Comparison of ENCODE assay signal across 13 cellular contexts in the genomic region with DNA sequence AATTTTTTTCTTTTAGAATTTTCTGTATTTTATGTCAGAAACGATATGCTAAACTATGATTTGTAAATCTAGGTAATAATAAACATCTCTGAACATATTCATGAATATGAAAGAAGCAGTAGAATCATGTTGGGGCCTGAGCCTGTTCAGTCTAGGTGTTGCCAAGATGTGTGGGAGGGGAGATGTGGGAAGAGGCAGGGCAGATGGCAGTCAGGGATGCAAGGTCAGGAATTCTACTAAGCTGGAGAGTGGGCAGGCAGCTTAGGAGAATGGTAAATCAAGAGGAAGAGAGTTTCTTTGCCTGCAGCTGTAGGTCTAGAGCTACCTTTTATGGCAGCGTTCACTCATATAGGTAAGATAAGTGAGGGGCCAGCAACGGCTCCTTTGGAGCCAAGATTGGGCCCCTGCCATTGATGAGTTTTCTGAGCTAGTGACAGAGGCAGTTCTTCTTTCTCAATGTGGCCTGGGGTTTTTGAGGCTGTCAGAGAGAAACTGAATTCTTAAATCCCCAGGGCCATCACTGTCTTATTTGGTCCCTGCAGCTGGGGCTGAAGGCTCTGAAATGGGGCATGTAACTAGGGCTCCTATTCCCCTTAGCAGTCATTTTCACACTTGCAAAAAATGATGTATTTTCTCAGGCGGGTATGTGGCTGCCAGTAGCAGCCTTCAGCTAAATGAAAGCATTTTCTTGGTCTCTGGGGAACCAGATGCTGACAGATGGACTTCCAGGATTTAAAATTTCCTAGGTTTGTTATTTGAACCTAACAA.
DNase-seq lines count a peak whose midpoint lies in the region; ATAC-seq and TF ChIP-seq lines count a peak whose summit lies in the region.
"Had no signal": no experiment of that assay in that cellular context is flagged by ENCODE, and none has a peak within 500 bp of the region (broad histone marks: within the 10 kb centered on the region; RNA-seq: fewer than 3 reads in every experiment).

No MANE protein-coding gene starts in this region.

- intact Hi-C loops in posterior cingulate gyrus (cut with DNase I) = no loop called here
- intact Hi-C loops in right lobe of liver (cut with DNase I) = no loop called here

- peaks cover 0 to 7% (median 0%) of the 10 kb centered on the region in 4 donors for H3K4me1 ChIP-seq in right lobe of liver

- H3K27ac ChIP-seq in right lobe of liver = no peak overlapping the region
- H3K27ac ChIP-seq: A549, HL-60, SJSA1 had no signal

- no peak for TF ChIP-seq CTCF in right lobe of liver (IDR thresholded peaks at IDR 0.05)

- H3K36me3 ChIP-seq in right lobe of liver = peaks cover 0 to 6% (median 0%) of the 10 kb centered on the region in 4 donors
- H3K36me3 ChIP-seq: SJSA1 had no signal

- ATAC-seq in GM19372 (IDR thresholded peaks at IDR 0.05; ENCODE audit: low read depth, unreplicated experiment) (peak; percentile 79), HG02852 (IDR thresholded peaks at IDR 0.05; ENCODE audit: unreplicated experiment) (peak; percentile 64), right lobe of liver (no peak)
- ATAC-seq: A549; activated CD8-positive, alpha-beta T cell treated with anti-CD3 and anti-CD28 coated beads, Interleukin-2, amount 10 ng/mL, durations not matched to agents 7 days and 5 days had no signal

- no peak overlapping the region for H3K4me3 ChIP-seq in right lobe of liver
- H3K4me3 ChIP-seq: A549, SJSA1 had no signal

- H3K9me3 ChIP-seq in right lobe of liver = no peaks in the 10 kb centered on the region
- H3K9me3 ChIP-seq: A549, SJSA1 had no signal

- 75% methylated on average over 2 of the region's 4 CpGs for WGBS in right lobe of liver (ENCODE audit: insufficient coverage, low coverage, low lambda C conversion rate, missing lambda C conversion rate)

- DNase-seq in Ammon's horn (ENCODE audit: low spot score) (peak; percentile 43), NCI-H2171 (lab: John Stamatoyannopoulos, UW) (peak; percentile 54), posterior cingulate gyrus (no peak), right lobe of liver (no peak), DMS79 treated with DMSO at 0.1 percent for 48 hours (lab: John Stamatoyannopoulos, UW) (no peak)
- no peak for DNase-seq in activated CD8-positive, alpha-beta memory T cell treated with anti-CD3 and anti-CD28 coated beads, Interleukin-2, amount 50 U/mL, for 4 hours
- DNase-seq: activated CD8-positive, alpha-beta T cell treated with anti-CD3 and anti-CD28 coated beads, Interleukin-2, amount 10 ng/mL, durations not matched to agents 7 days and 5 days; NCI-H1930 had no signal

- H3K27me3 ChIP-seq in right lobe of liver = no peaks in the 10 kb centered on the region
- H3K27me3 ChIP-seq: SJSA1 had no signal

- no peak for TF ChIP-seq POLR2A in right lobe of liver (IDR thresholded peaks at IDR 0.05)

Comparison
In these comparisons a context has a peak if more than half of its experiments do, and no peak if none do; other contexts are left out.
1. DNase-seq: peak in Ammon's horn (single experiment) and NCI-H2171 (single experiment); none in posterior cingulate gyrus (0 of 10), right lobe of liver (0 of 3), activated CD8-positive, alpha-beta memory T cell treated with anti-CD3 and anti-CD28 coated beads, Interleukin-2, amount 50 U/mL, for 4 hours (single experiment) and DMS79 treated with DMSO at 0.1 percent for 48 hours (single experiment).
2. ATAC-seq: peak in GM19372 (single experiment) and HG02852 (single experiment); none in right lobe of liver (0 of 4).